Comparison of ENCODE assay signal across 20 cellular contexts in the genomic region with DNA sequence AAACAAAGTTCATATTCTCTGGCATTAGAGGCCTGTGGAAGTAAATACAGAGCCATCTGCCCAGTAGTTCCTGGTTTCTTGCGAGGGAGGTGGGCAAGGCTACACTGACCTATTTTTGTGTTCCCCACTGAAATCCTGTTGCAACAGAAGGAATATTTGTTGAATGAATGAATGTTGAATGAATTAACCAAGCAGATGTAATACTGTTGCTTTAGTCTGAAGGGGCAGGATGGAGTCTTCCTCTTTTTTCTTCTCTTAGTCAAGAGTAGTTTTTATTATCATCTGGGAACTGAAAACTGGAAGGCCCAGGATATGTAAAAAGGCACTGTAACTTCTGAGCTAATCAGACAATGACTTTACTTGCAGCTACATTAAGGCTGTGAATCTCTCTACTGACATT. TPM values are rescaled to one million over a fixed set of nuclear protein-coding genes. Genes with fewer than 3 reads are reported as not detected.
DNase-seq lines count a peak whose midpoint lies in the region; ATAC-seq and TF ChIP-seq lines count a peak whose summit lies in the region.
"Had no signal": no experiment of that assay in that cellular context is flagged by ENCODE, and none has a peak within 500 bp of the region (broad histone marks: within the 10 kb centered on the region; RNA-seq: fewer than 3 reads in every experiment).

No MANE protein-coding gene starts in this region.

- no peak for TF ChIP-seq POLR2A in suprapubic skin (IDR thresholded peaks at IDR 0.05)

- H3K4me2 ChIP-seq in OCI-LY3 (ENCODE audit: low read length): peak overlapping the region; percentile 37

- CTCF ChIA-PET in activated naive CD4-positive, alpha-beta T cell treated with anti-CD3 and anti-CD28 coated beads for 36 hours (lab: Charles Lee): interaction anchor here (1.0 to 1.9 kb wide), 2 partner anchors 9 to 147 kb away, joined by 3 to 7 read pairs; no protein-coding TSS in a partner anchor

- H3K27me3 ChIP-seq in OCI-LY3 (ENCODE audit: low read depth, low read length): no peaks in the 10 kb centered on the region
- no peaks in the 10 kb centered on the region for H3K27me3 ChIP-seq in suprapubic skin
- H3K27me3 ChIP-seq: stomach had no signal

- no peaks in the 10 kb centered on the region for H3K9me3 Mint-ChIP-seq in activated naive CD4-positive, alpha-beta T cell treated with anti-CD3 and anti-CD28 coated beads for 36 hours
- no peaks in the 10 kb centered on the region for H3K9me3 Mint-ChIP-seq in chondrocyte (ENCODE audit: low read depth)
- peaks cover 2 to 4% of the 10 kb centered on the region in 2 donors for H3K9me3 Mint-ChIP-seq in stimulated activated naive B cell treated with anti-CD40 and anti-IgM and Interleukin-4, amounts not matched to agents 10 μg/mL and 1 μg/mL and 100 μg/mL, for 72 hours
- H3K9me3 Mint-ChIP-seq: CD4-positive, alpha-beta memory T cell; central memory CD8-positive, alpha-beta T cell; effector memory CD8-positive, alpha-beta T cell; H9; neural crest cell had no signal

- no peaks in the 10 kb centered on the region for H3K4me1 Mint-ChIP-seq in activated naive CD4-positive, alpha-beta T cell treated with anti-CD3 and anti-CD28 coated beads for 36 hours (ENCODE audit: low read depth)
- H3K4me1 Mint-ChIP-seq in chondrocyte (ENCODE audit: low read depth): peaks cover 4% of the 10 kb centered on the region
- H3K4me1 Mint-ChIP-seq in stimulated activated naive B cell treated with anti-CD40 and anti-IgM and Interleukin-4, amounts not matched to agents 10 μg/mL and 1 μg/mL and 100 μg/mL, for 72 hours: peaks cover 21 to 55% of the 10 kb centered on the region in 2 donors
- H3K4me1 Mint-ChIP-seq: H9, neural crest cell had no signal

- H3K27ac Mint-ChIP-seq in activated naive CD4-positive, alpha-beta T cell treated with anti-CD3 and anti-CD28 coated beads for 36 hours: peak overlapping the region; percentile 57
- peak overlapping the region; percentile 46 for H3K27ac Mint-ChIP-seq in chondrocyte (ENCODE audit: unreplicated experiment)
- H3K27ac Mint-ChIP-seq in stimulated activated naive B cell treated with anti-CD40 and anti-IgM and Interleukin-4, amounts not matched to agents 10 μg/mL and 1 μg/mL and 100 μg/mL, for 72 hours: peak overlapping the region; percentile 84
- H3K27ac Mint-ChIP-seq: H9 had no signal

- peak; percentile 30 to 31 for ATAC-seq in stimulated activated naive B cell treated with anti-CD40 and anti-IgM and Interleukin-4, amounts not matched to agents 10 μg/mL and 1 μg/mL and 100 μg/mL, for 72 hours (replicated peaks)
- no peak for ATAC-seq in HG03520 (IDR thresholded peaks at IDR 0.05; ENCODE audit: unreplicated experiment)
- ATAC-seq: effector memory CD8-positive, alpha-beta T cell; PC-3 had no signal

- TF ChIP-seq EP300 in suprapubic skin (IDR thresholded peaks at IDR 0.05): no peak

- H3K4me3 ChIP-seq in OCI-LY3 (ENCODE audit: low read length) (no peak overlapping the region), suprapubic skin (no peak overlapping the region)
- H3K4me3 ChIP-seq: stomach had no signal

- no peak overlapping the region for H3K9ac ChIP-seq in OCI-LY3 (ENCODE audit: low read length)

- no peak overlapping the region for H3K4me3 Mint-ChIP-seq in activated naive CD4-positive, alpha-beta T cell treated with anti-CD3 and anti-CD28 coated beads for 36 hours
- no peak overlapping the region for H3K4me3 Mint-ChIP-seq in chondrocyte (ENCODE audit: unreplicated experiment)
- H3K4me3 Mint-ChIP-seq in stimulated activated naive B cell treated with anti-CD40 and anti-IgM and Interleukin-4, amounts not matched to agents 10 μg/mL and 1 μg/mL and 100 μg/mL, for 72 hours: peak overlapping the region; percentile 26 to 67
- H3K4me3 Mint-ChIP-seq: CD4-positive, alpha-beta memory T cell; central memory CD8-positive, alpha-beta T cell; effector memory CD8-positive, alpha-beta T cell; H9; neural crest cell had no signal

- peaks cover 13% of the 10 kb centered on the region for H3K79me2 ChIP-seq in OCI-LY3 (ENCODE audit: low read length)

- intact Hi-C loops in activated naive CD4-positive, alpha-beta T cell treated with anti-CD3 and anti-CD28 coated beads for 36 hours (cut with micrococcal nuclease): no loop called here

- H2AFZ ChIP-seq in OCI-LY3 (ENCODE audit: low read depth, low read length): no peak overlapping the region

- no peaks in the 10 kb centered on the region for H3K9me3 ChIP-seq in OCI-LY3 (ENCODE audit: insufficient read depth, low read length)
- H3K9me3 ChIP-seq in suprapubic skin: no peaks in the 10 kb centered on the region
- H3K9me3 ChIP-seq: stomach had no signal

- H3K27ac ChIP-seq in OCI-LY3 (ENCODE audit: low read length) (peak overlapping the region; percentile 62), suprapubic skin (no peak overlapping the region)

- H3K27me3 Mint-ChIP-seq in activated naive CD4-positive, alpha-beta T cell treated with anti-CD3 and anti-CD28 coated beads for 36 hours (ENCODE audit: low read depth): no peaks in the 10 kb centered on the region
- H3K27me3 Mint-ChIP-seq in chondrocyte (ENCODE audit: low read depth): no peaks in the 10 kb centered on the region
- no peaks in the 10 kb centered on the region for H3K27me3 Mint-ChIP-seq in stimulated activated naive B cell treated with anti-CD40 and anti-IgM and Interleukin-4, amounts not matched to agents 10 μg/mL and 1 μg/mL and 100 μg/mL, for 72 hours
- H3K27me3 Mint-ChIP-seq: CD4-positive, alpha-beta memory T cell; central memory CD8-positive, alpha-beta T cell; effector memory CD8-positive, alpha-beta T cell had no signal

- H4K20me1 ChIP-seq in OCI-LY3 (ENCODE audit: insufficient read depth, low read length): peaks cover 9% of the 10 kb centered on the region; the same call in 1 of the 2 replicates

- no peak for TF ChIP-seq CTCF in OCI-LY3 (IDR thresholded peaks at IDR 0.05; ENCODE audit: low read depth, low read length)
- no peak for TF ChIP-seq CTCF in chondrocyte (IDR thresholded peaks at IDR 0.05)
- no peak for TF ChIP-seq CTCF in suprapubic skin (IDR thresholded peaks at IDR 0.05)

- H3K36me3 ChIP-seq in OCI-LY3 (replicated peaks; ENCODE audit: low read depth, low read length): peaks cover 8% of the 10 kb centered on the region
- H3K36me3 ChIP-seq in suprapubic skin: peaks cover 29% of the 10 kb centered on the region

- DNase-seq in activated naive CD4-positive, alpha-beta T cell treated with anti-CD3 and anti-CD28 coated beads for 36 hours: no peak
- DNase-seq in activated naive CD4-positive, alpha-beta T cell treated with anti-CD3 and anti-CD28 coated beads, Interleukin-2, amount 50 U/mL, for 16 hours: no peak
- no peak for DNase-seq in chondrocyte (ENCODE audit: low spot score)
- DNase-seq in stimulated activated naive B cell treated with anti-CD40 and anti-IgM and Interleukin-4, amounts not matched to agents 10 μg/mL and 1 μg/mL and 100 μg/mL, for 72 hours: no peak
- no peak for DNase-seq in suprapubic skin (ENCODE audit: low spot score in 2 of 2)
- DNase-seq in NCI-H1694 treated with DMSO at 0.1 percent for 48 hours (lab: John Stamatoyannopoulos, UW): no peak
- DNase-seq: anterior cingulate cortex; CD4-positive, alpha-beta memory T cell; DMS79; effector memory CD8-positive, alpha-beta T cell; H9; kidney; NCI-H1436 treated with DMSO at 0.1 percent for 48 hours; NCI-H446; PC-3; stomach had no signal

- 74% methylated on average over 1 of the region's 1 CpG for WGBS in suprapubic skin

- peaks cover 11% of the 10 kb centered on the region for H3K36me3 Mint-ChIP-seq in activated naive CD4-positive, alpha-beta T cell treated with anti-CD3 and anti-CD28 coated beads for 36 hours (ENCODE audit: low read depth)
- peaks cover 10% of the 10 kb centered on the region for H3K36me3 Mint-ChIP-seq in chondrocyte (ENCODE audit: low read depth)
- peaks cover 48 to 54% of the 10 kb centered on the region in 2 donors for H3K36me3 Mint-ChIP-seq in stimulated activated naive B cell treated with anti-CD40 and anti-IgM and Interleukin-4, amounts not matched to agents 10 μg/mL and 1 μg/mL and 100 μg/mL, for 72 hours

- H3K4me1 ChIP-seq in OCI-LY3 (ENCODE audit: low read length): peaks cover 33% of the 10 kb centered on the region
- H3K4me1 ChIP-seq in suprapubic skin: peaks cover 5% of the 10 kb centered on the region

RNA-seq across cellular contexts. Expression of gene BLOC1S6, which starts 17.1 kb away (rescaled TPM):
- 10 to 100 TPM; 36.8 to 42.8 TPM for total RNA-seq in activated naive CD4-positive, alpha-beta T cell treated with anti-CD3 and anti-CD28 coated beads for 36 hours
- 49.2 to 51.4 TPM (median 50.9 TPM) in 3 replicates for total RNA-seq in chondrocyte
- 10 to 100 TPM; 26.6 to 41.7 (median 30.0) TPM for total RNA-seq in suprapubic skin

RNA-seq across cellular contexts. Expression of gene SQOR, which starts 30.5 kb away (rescaled TPM):
- total RNA-seq in activated naive CD4-positive, alpha-beta T cell treated with anti-CD3 and anti-CD28 coated beads for 36 hours: 10 to 100 TPM; 54.3 to 56.4 TPM
- total RNA-seq in chondrocyte: 8.9 to 10.9 TPM (median 10.5 TPM) in 3 replicates
- 10 to 100 TPM; 33.2 to 46.8 (median 39.9) TPM for total RNA-seq in suprapubic skin
- total RNA-seq: neural crest cell had no signal

Comparison
In these comparisons a context has a peak if more than half of its experiments do, and no peak if none do; other contexts are left out.
1. H3K4me3 Mint-ChIP-seq: peak in stimulated activated naive B cell treated with anti-CD40 and anti-IgM and Interleukin-4, amounts not matched to agents 10 μg/mL and 1 μg/mL and 100 μg/mL, for 72 hours (2 of 2); none in activated naive CD4-positive, alpha-beta T cell treated with anti-CD3 and anti-CD28 coated beads for 36 hours (single experiment) and chondrocyte (single experiment).
2. Peak in every context shown above with its lines, with median percentiles within 50 percentile points of each other: H3K27ac Mint-ChIP-seq.